23 cellular contexts compared by ENCODE assay signal in genomic region chr1:62612770-62613169, GRCh38. TPM values are rescaled to one million over a fixed set of nuclear protein-coding genes. Genes with fewer than 3 reads are reported as not detected.
DNase-seq lines count a peak whose midpoint lies in the region; ATAC-seq, FAIRE-seq and TF ChIP-seq lines count a peak whose summit lies in the region.
"Had no signal": no experiment of that assay in that cellular context is flagged by ENCODE, and none has a peak within 500 bp of the region (broad histone marks: within the 10 kb centered on the region; RNA-seq: fewer than 3 reads in every experiment).

No MANE protein-coding gene starts in this region.

- H3K9me3 ChIP-seq in HUES48 (ENCODE audit: control insufficient read depth, insufficient read depth, low read length) (no peaks in the 10 kb centered on the region), GM12878 (replicated peaks; ENCODE audit: control insufficient read depth, insufficient read depth, low read length) (no peaks in the 10 kb centered on the region; the same call in 1 of the 3 replicates)

- peak overlapping the region; percentile 42; the same call in 1 of the 2 replicates for H3K4me2 ChIP-seq in GM12878 (ENCODE audit: control insufficient read depth, insufficient read depth)
- H3K4me2 ChIP-seq: BLaER1 treated with 17β-estradiol and CSF1 and Interleukin-3, amounts not matched to agents 10 nM and 100 nM; PC-9 had no signal

- TF ChIP-seq CTCF in GM12878 (IDR thresholded peaks at IDR 0.05 in 2 of 3, conservative IDR thresholded peaks at IDR 0.05 in 1 of 3; ENCODE audit: control insufficient read depth in 2 of 3, extremely low read depth in 1 of 3, insufficient read depth in 1 of 3, low read depth in 3 of 3, low read length in 3 of 3) (no peak), MCF 10A (IDR thresholded peaks at IDR 0.05; ENCODE audit: unreplicated experiment) (no peak)

- in situ Hi-C loops in GM12878 (cut with MboI), result no loop called here

- TF ChIP-seq POLR2A in GM12891 (IDR thresholded peaks at IDR 0.05; ENCODE audit: low read depth, low read length) (no peak), GM12878 (IDR thresholded peaks at IDR 0.05; ENCODE audit: low read depth, low read length) (no peak)

- FAIRE-seq in GM12891 (lab: Jason Lieb, UNC) (peak; percentile 84), GM12878 (lab: Jason Lieb, UNC) (no peak)

- no peaks in the 10 kb centered on the region for H3K27me3 ChIP-seq in HUES48 (ENCODE audit: control insufficient read depth, insufficient read depth, low read length)
- no peaks in the 10 kb centered on the region for H3K27me3 ChIP-seq in GM12878 (replicated peaks in 1 of 2; ENCODE audit: control insufficient read depth in 2 of 2, insufficient read depth in 2 of 2, low read length in 1 of 2)
- H3K27me3 ChIP-seq: BLaER1 treated with 17β-estradiol and CSF1 and Interleukin-3, amounts not matched to agents 10 nM and 100 nM had no signal

- H3K27ac ChIP-seq in HUES48 (ENCODE audit: low read depth, low read length) (peak overlapping the region; percentile 19), GM12878 (ENCODE audit: control insufficient read depth, insufficient read depth) (peak overlapping the region; percentile 66)
- H3K27ac ChIP-seq: BLaER1 treated with 17β-estradiol and CSF1 and Interleukin-3, amounts not matched to agents 10 nM and 100 nM; PC-9 had no signal

- H3K9me3 Mint-ChIP-seq in MCF 10A (ENCODE audit: unreplicated experiment), result no peaks in the 10 kb centered on the region
- H3K9me3 Mint-ChIP-seq: CD8-positive, alpha-beta T cell; H9 had no signal

- WGBS in GM12878 (ENCODE audit: insufficient coverage, insufficient replicate concordance, low lambda C conversion rate, missing lambda C conversion rate), result 100% methylated on average over 2 of the region's 2 CpGs

- RAD21 ChIA-PET in GM12878 (lab: Charles Lee; ENCODE audit: unreplicated experiment), result interaction anchor here (1.6 to 2.5 kb wide), 6 partner anchors 9 to 133 kb away, joined by 4 to 31 read pairs (median 8); no protein-coding TSS in a partner anchor

- no peaks in the 10 kb centered on the region for H3K4me1 Mint-ChIP-seq in MCF 10A (ENCODE audit: insufficient read depth, unreplicated experiment)

- H2AFZ ChIP-seq in GM12878 (ENCODE audit: control insufficient read depth, low read depth, low read length), result no peak overlapping the region
- H2AFZ ChIP-seq: PC-9 had no signal

- ATAC-seq in GM12878, result no peak
- ATAC-seq: CD8-positive, alpha-beta T cell had no signal

- SMC1A ChIA-PET in GM12878 (lab: Charles Lee; ENCODE audit: uncharacterized antibody, unreplicated experiment), result interaction anchor here (0.7 to 3.2 kb wide), 7 partner anchors 9 to 134 kb away, joined by 3 to 50 read pairs (median 9); no protein-coding TSS in a partner anchor

- H3K27me3 Mint-ChIP-seq in MCF 10A (ENCODE audit: insufficient read depth, unreplicated experiment), result no peaks in the 10 kb centered on the region

- no peak overlapping the region for H3K4me3 ChIP-seq in HUES48 (ENCODE audit: low read depth, low read length)
- H3K4me3 ChIP-seq in GM12878, result 0 out of 2 replicates have a peak overlapping the region, but pooled peaks have one; percentile 4
- H3K4me3 ChIP-seq: BLaER1 treated with 17β-estradiol and CSF1 and Interleukin-3, amounts not matched to agents 10 nM and 100 nM; PC-9 had no signal

- H3K4me1 ChIP-seq in HUES48 (ENCODE audit: control insufficient read depth, insufficient read depth, low read length) (peaks cover 12% of the 10 kb centered on the region), GM12878 (ENCODE audit: control insufficient read depth, insufficient read depth, low read length) (peaks cover 11% of the 10 kb centered on the region)

- POLR2A ChIA-PET in GM12878 (lab: Charles Lee) (interaction anchor here (2.0 kb wide), 1 partner anchor 10 kb away, joined by 10 read pairs; no protein-coding TSS in a partner anchor), MCF 10A (lab: Yijun Ruan, JAX) (interaction anchor here (0.5 kb wide), 1 partner anchor 34 kb away, joined by 3 read pairs; no protein-coding TSS in a partner anchor)

- no peak overlapping the region for H3K27ac Mint-ChIP-seq in MCF 10A (ENCODE audit: low read depth, unreplicated experiment)
- H3K27ac Mint-ChIP-seq: CD8-positive, alpha-beta T cell had no signal

- intact Hi-C loops in GM12878 (cut with micrococcal nuclease; ENCODE audit: unreplicated experiment) (loop anchor here (10.0 kb wide), 1 partner anchor 132 kb away; no protein-coding TSS in a partner anchor), MCF 10A (cut with micrococcal nuclease) (no loop called here)

- H3K9ac ChIP-seq in HUES48 (ENCODE audit: low read depth, low read length) (no peak overlapping the region), GM12878 (ENCODE audit: control insufficient read depth, insufficient read depth, low read length) (no peak overlapping the region)
- H3K9ac ChIP-seq: BLaER1 treated with 17β-estradiol and CSF1 and Interleukin-3, amounts not matched to agents 10 nM and 100 nM had no signal

- TF ChIP-seq RAD21 in GM12878 (IDR thresholded peaks at IDR 0.05; ENCODE audit: insufficient read depth, low read depth, low read length), result no peak

- H3K4me3 Mint-ChIP-seq in MCF 10A (ENCODE audit: unreplicated experiment), result no peak overlapping the region
- H3K4me3 Mint-ChIP-seq: CD8-positive, alpha-beta T cell; H9 had no signal

- no peaks in the 10 kb centered on the region for H3K36me3 ChIP-seq in HUES48 (ENCODE audit: control insufficient read depth, insufficient read depth, low read length)
- H3K36me3 ChIP-seq in GM12878 (ENCODE audit: control insufficient read depth in 2 of 2, insufficient read depth in 2 of 2, low read length in 1 of 2), result peaks cover 0 to 6% of the 10 kb centered on the region in 2 experiments; a peak in 1 of 4 replicates

- BruUV-seq in GM12878 (replicated peaks; lab: Mats Ljungman, UMichigan), result no TSS peak
- no TSS peak for BruUV-seq in MCF 10A (replicated peaks; lab: Mats Ljungman, UMichigan)

- no peaks in the 10 kb centered on the region for H4K20me1 ChIP-seq in GM12878 (ENCODE audit: control insufficient read depth, insufficient read depth)
- H4K20me1 ChIP-seq: BLaER1 treated with 17β-estradiol and CSF1 and Interleukin-3, amounts not matched to agents 10 nM and 100 nM had no signal

- DNase-seq in GM12891 (ENCODE audit: insufficient read length, low spot score), result no peak
- no peak for DNase-seq in GM12878 (ENCODE audit: low read depth, low spot score)
- no peak for DNase-seq in MCF 10A (ENCODE audit: unreplicated experiment)
- DNase-seq in NCI-H1436 (lab: John Stamatoyannopoulos, UW), result no peak
- no peak for DNase-seq in HuH-7 (ENCODE audit: low spot score)
- DNase-seq in EL, result no peak
- DNase-seq: ACHN; CD8-positive, alpha-beta T cell; DMS153; GDM1; H9; KG1; NCI-H1105; NCI-H2029 treated with DMSO at 0.1 percent for 48 hours; NCI-H2171; NCI-H345; PC-9; RPMI8226; SHP77; SW 1271 had no signal

- TF ChIP-seq EP300 in GM12878 (IDR thresholded peaks at IDR 0.05; ENCODE audit: borderline replicate concordance in 1 of 2, control insufficient read depth in 1 of 2, low read depth in 2 of 2, low read length in 2 of 2), result no peak

- CTCF ChIA-PET in GM12878 (lab: Yijun Ruan, JAX) (interaction anchor here (0.9 to 3.2 kb wide), 2 partner anchors 11 to 111 kb away, joined by 3 to 27 read pairs; no protein-coding TSS in a partner anchor), MCF 10A (lab: Yijun Ruan, JAX) (interaction anchor here (0.7 kb wide), 1 partner anchor 9 kb away, joined by 4 read pairs; no protein-coding TSS in a partner anchor)

- H3K36me3 Mint-ChIP-seq in MCF 10A (ENCODE audit: insufficient read depth, unreplicated experiment), result peaks cover 14% of the 10 kb centered on the region

- no peaks in the 10 kb centered on the region for H3K79me2 ChIP-seq in GM12878 (ENCODE audit: control insufficient read depth, insufficient read depth, low read length)

TF ChIP-seq in GM12891, 5 proteins besides CTCF, POLR2A, EP300 and RAD21:
- TF ChIP-seq PAX5 (IDR thresholded peaks at IDR 0.05; ENCODE audit: insufficient read depth, low read length, severe bottlenecking), result no peak
- no peak for TF ChIP-seq POLR2AphosphoS5 (IDR thresholded peaks at IDR 0.05; ENCODE audit: low read depth, low read length)
- TF ChIP-seq POU2F2 (IDR thresholded peaks at IDR 0.05; ENCODE audit: low read depth, low read length), result no peak
- TF ChIP-seq SPI1 (IDR thresholded peaks at IDR 0.05; ENCODE audit: low read depth, low read length), result no peak
- TF ChIP-seq TAF1 (IDR thresholded peaks at IDR 0.05; ENCODE audit: low read depth, low read length), result no peak

TF ChIP-seq in GM12878, 131 proteins besides CTCF, POLR2A, EP300 and RAD21 (continues in another document):
- TF ChIP-seq USF2 (IDR thresholded peaks at IDR 0.05; ENCODE audit: borderline replicate concordance, low read depth, low read length) (no peak), WRNIP1 (IDR thresholded peaks at IDR 0.05; ENCODE audit: borderline replicate concordance, low read depth, low read length) (no peak)

RNA-seq across cellular contexts. Expression of gene ANGPTL3, which starts 15.4 kb away (rescaled TPM):
- polyA plus RNA-seq in GM12891 (2012; ENCODE audit: low read depth, missing spikeins), result not detected
- total RNA-seq in GM12878 (2013; cell fraction: nucleolus; rRNA removed), result not detected in 2 replicates
- total RNA-seq in GM12878 (2014; rRNA removed) (not detected in 2 replicates), GM12878 (2014; rRNA removed; fragmentation: Illumina TruSeq; extraction: Trizol) (not detected in 2 replicates), GM12878 (2021) (0.15 TPM in 1 of 2 replicates, not detected in the other), MCF 10A (2022) (not detected in 2 replicates)
- not detected for polyA plus RNA-seq in GM12878 (2011; ENCODE audit: low read depth)
- polyA plus RNA-seq in GM12878 (2011; rRNA removed) (not detected in 2 replicates), GM12878 (2014; fragmentation: Illumina TruSeq; extraction: Trizol) (not detected in 2 replicates), GM12878 (2014; fragmentation: Nextera tagmentation; extraction: Ambion mirVana) (under 1 TPM in 1 of 2 experiments, not detected in 1; 0.05 TPM), GM12878 (2014; rRNA removed) (not detected in 2 replicates), GM12878 (2016; fragmentation: Nextera tagmentation; extraction: Ambion mirVana) (under 1 TPM in 1 of 2 experiments, not detected in 1; 0.07 TPM)
- not detected in 2 replicates for polyA plus RNA-seq in GM12878 (2011; cell fraction: cytosol; rRNA removed)
- not detected in 2 replicates for polyA plus RNA-seq in GM12878 (2011; cell fraction: nucleus; rRNA removed)
- polyA plus RNA-seq in GM12878 (2012), result not detected in 2 replicates
- not detected in 2 replicates for polyA minus RNA-seq in GM12878 (2011; rRNA and poly(A)+ RNA removed)
- polyA minus RNA-seq in GM12878 (2011; cell fraction: cytosol; rRNA and poly(A)+ RNA removed), result not detected in 2 replicates
- not detected in 2 replicates for polyA minus RNA-seq in GM12878 (2011; cell fraction: nucleus; rRNA and poly(A)+ RNA removed)
- total RNA-seq: CD8-positive, alpha-beta T cell; Daoy; H9; PC-9 had no signal
